Comparison of ENCODE assay signal across 8 cellular contexts in genomic region chr2:62306751-62307468, GRCh38.
DNase-seq lines count a peak whose midpoint lies in the region; ATAC-seq, FAIRE-seq and TF ChIP-seq lines count a peak whose summit lies in the region.

No MANE protein-coding gene starts in this region.

- no peak for FAIRE-seq in pancreas (lab: Jason Lieb, UNC)

- no peak for TF ChIP-seq POLR2A in breast epithelium (IDR thresholded peaks at IDR 0.05)
- no peak for TF ChIP-seq POLR2A in testis (IDR thresholded peaks at IDR 0.05)

- H3K9me3 ChIP-seq in breast epithelium (no peaks in the 10 kb centered on the region), pancreas (no peaks in the 10 kb centered on the region), testis (no peaks in the 10 kb centered on the region)

- intact Hi-C loops in breast epithelium (cut with DNase I; ENCODE audit: low total_unique reads) (no loop called here), pancreas (cut with DNase I) (no loop called here), testis (cut with DNase I; ENCODE audit: low total_unique reads) (no loop called here)

- H3K27me3 ChIP-seq in breast epithelium: no peaks in the 10 kb centered on the region
- no peaks in the 10 kb centered on the region for H3K27me3 ChIP-seq in pancreas
- no peaks in the 10 kb centered on the region for H3K27me3 ChIP-seq in testis

- WGBS in pancreas, 2 donors: 65 to 66% methylated on average over 7 of the region's 7 CpGs
- 76% methylated on average over 6 to 7 of the region's 7 CpGs for WGBS in testis, 2 donors

- no peak for TF ChIP-seq CTCF in breast epithelium (IDR thresholded peaks at IDR 0.05)
- no peak for TF ChIP-seq CTCF in pancreas (IDR thresholded peaks at IDR 0.05)
- TF ChIP-seq CTCF in testis (IDR thresholded peaks at IDR 0.05): no peak

- no peak overlapping the region for H3K4me3 ChIP-seq in breast epithelium
- H3K4me3 ChIP-seq in pancreas: no peak overlapping the region
- H3K4me3 ChIP-seq in testis: no peak overlapping the region

- H3K27ac ChIP-seq in breast epithelium: peak overlapping the region; percentile 93 to 94
- H3K27ac ChIP-seq in pancreas: peak overlapping the region in 2 of 4 donors; percentile 52 to 67
- no peak overlapping the region for H3K27ac ChIP-seq in testis

- peaks cover 0 to 24% of the 10 kb centered on the region in 2 donors for H3K4me1 ChIP-seq in breast epithelium
- peaks cover 0 to 23% (median 0%) of the 10 kb centered on the region in 3 donors for H3K4me1 ChIP-seq in pancreas
- peaks cover 3% of the 10 kb centered on the region for H3K4me1 ChIP-seq in testis

- ATAC-seq in HG03439 (IDR thresholded peaks at IDR 0.05; ENCODE audit: unreplicated experiment): peak; percentile 45
- ATAC-seq in pancreas: peak; percentile 28 to 78 (median 63)

- no peaks in the 10 kb centered on the region for H3K36me3 ChIP-seq in breast epithelium
- no peaks in the 10 kb centered on the region for H3K36me3 ChIP-seq in pancreas
- H3K36me3 ChIP-seq in testis (ENCODE audit: low read depth, missing control alignments): no peaks in the 10 kb centered on the region

- peak; percentile 54 for DNase-seq in activated naive CD4-positive, alpha-beta T cell treated with Interleukin-2 at 50 U/mL for 16 hours
- DNase-seq in activated naive CD4-positive, alpha-beta T cell treated with anti-CD3 and anti-CD28 coated beads, Interleukin-2, amount 50 U/mL, for 16 hours: no peak
- DNase-seq in RPMI7951 (ENCODE audit: low read depth) (peak; percentile 46), breast epithelium (ENCODE audit: low spot score in 2 of 2) (peak; percentile 71 to 84), pancreas (peak in 2 of 6 donors; percentile 18 to 51), COLO829 (ENCODE audit: low spot score) (no peak), testis (no peak)

Comparison
In these comparisons a context has a peak if more than half of its experiments do, and no peak if none do; other contexts are left out.
1. DNase-seq: peak in activated naive CD4-positive, alpha-beta T cell treated with Interleukin-2 at 50 U/mL for 16 hours (single experiment), RPMI7951 (single experiment) and breast epithelium (2 of 2); none in activated naive CD4-positive, alpha-beta T cell treated with anti-CD3 and anti-CD28 coated beads, Interleukin-2, amount 50 U/mL, for 16 hours (single experiment), COLO829 (single experiment) and testis (single experiment).
2. H3K27ac ChIP-seq: peak in breast epithelium (2 of 2); none in testis (0 of 2).